Comparison of ENCODE assay signal across 8 cellular contexts in the genomic region with DNA sequence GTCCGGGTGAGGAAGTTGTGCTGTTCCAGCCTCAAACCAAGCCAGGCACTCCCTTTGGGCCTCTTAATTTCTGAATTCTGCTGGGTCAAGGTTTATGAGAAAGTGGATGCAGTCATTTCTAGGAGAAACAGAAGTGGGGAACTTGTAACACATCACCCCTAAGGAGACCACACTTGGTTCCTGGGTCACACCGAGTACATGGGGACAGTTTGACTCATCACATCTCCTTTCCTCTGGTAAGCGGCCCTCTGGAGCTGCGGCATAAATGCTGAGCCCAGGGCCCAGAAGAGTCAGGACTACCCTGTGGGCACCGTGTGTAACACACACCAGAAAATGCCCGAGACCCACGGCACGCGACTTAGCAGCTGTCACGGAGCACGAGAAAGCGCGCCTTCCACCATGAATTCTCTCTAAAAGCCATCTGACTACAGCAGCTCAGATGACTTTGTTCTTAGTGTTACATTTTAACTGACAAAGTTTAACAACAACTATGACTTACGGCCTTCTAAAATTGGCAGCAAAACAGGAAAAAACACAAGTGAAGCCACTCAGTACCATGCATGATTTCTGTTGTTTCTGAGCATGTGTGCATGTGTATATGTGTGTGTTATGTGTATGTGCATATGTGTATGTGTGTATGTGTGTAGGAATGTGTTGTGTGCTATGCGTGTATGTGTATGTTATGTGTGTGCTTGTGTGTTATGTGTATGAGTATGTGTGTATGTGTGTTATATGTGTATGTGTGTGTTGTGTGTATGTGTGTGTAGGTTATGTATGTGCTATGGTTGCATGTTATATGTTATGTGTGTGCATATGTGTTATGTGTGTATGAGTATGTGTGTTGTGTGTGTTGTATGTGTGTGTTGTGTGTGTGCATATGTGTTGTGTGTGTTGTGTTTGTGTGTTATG. TPM values are rescaled to one million over a fixed set of nuclear protein-coding genes. Genes with fewer than 3 reads are reported as not detected.
DNase-seq lines count a peak whose midpoint lies in the region; ATAC-seq lines count a peak whose summit lies in the region.

No MANE protein-coding gene starts in this region.

- no peaks in the 10 kb centered on the region for H3K36me3 Mint-ChIP-seq in activated naive CD8-positive, alpha-beta T cell treated with anti-CD3 and anti-CD28 coated beads for 36 hours

- H3K9me3 Mint-ChIP-seq in activated naive CD8-positive, alpha-beta T cell treated with anti-CD3 and anti-CD28 coated beads for 36 hours = no peaks in the 10 kb centered on the region

- peak overlapping the region in 19 of 21 experiments; percentile 1 to 98 (median 93) for H3K27ac ChIP-seq in skin epidermis

- peak; percentile 25 for ATAC-seq in HG03095 (IDR thresholded peaks at IDR 0.05; ENCODE audit: unreplicated experiment)

- no peaks in the 10 kb centered on the region for H3K27me3 Mint-ChIP-seq in activated naive CD8-positive, alpha-beta T cell treated with anti-CD3 and anti-CD28 coated beads for 36 hours

- H3K4me1 Mint-ChIP-seq in activated naive CD8-positive, alpha-beta T cell treated with anti-CD3 and anti-CD28 coated beads for 36 hours = peaks cover 39% of the 10 kb centered on the region

- DNase-seq in activated CD4-positive, alpha-beta T cell treated with anti-CD3 and anti-CD28 coated beads for 48 hours = peak; percentile 71
- DNase-seq in activated CD4-positive, alpha-beta T cell treated with anti-CD3 and anti-CD28 coated beads for 1 hour = no peak
- peak; percentile 51 for DNase-seq in activated naive CD8-positive, alpha-beta T cell treated with anti-CD3 and anti-CD28 coated beads for 36 hours
- no peak for DNase-seq in activated gamma-delta T cell treated with Interleukin-2 at 50 U/mL for 16 hours
- DNase-seq in NCI-H2029 treated with DMSO at 0.1 percent for 48 hours (lab: John Stamatoyannopoulos, UW) = no peak
- DNase-seq in mucosa of gallbladder (ENCODE audit: low spot score) = no peak

- H3K4me3 Mint-ChIP-seq in activated naive CD8-positive, alpha-beta T cell treated with anti-CD3 and anti-CD28 coated beads for 36 hours = no peak overlapping the region

- H3K27ac Mint-ChIP-seq in activated naive CD8-positive, alpha-beta T cell treated with anti-CD3 and anti-CD28 coated beads for 36 hours = no peak overlapping the region

- H3K4me3 ChIP-seq in skin epidermis = no peak overlapping the region

RNA-seq across cellular contexts. Expression of gene TOMM20, which starts 50.8 kb away (rescaled TPM):
- total RNA-seq in activated naive CD8-positive, alpha-beta T cell treated with anti-CD3 and anti-CD28 coated beads for 36 hours = 100 to 1,000 TPM; 131 to 150 TPM
- 70.3 TPM for total RNA-seq in mucosa of gallbladder

Comparison
In these comparisons a context has a peak if more than half of its experiments do, and no peak if none do; other contexts are left out.
1. DNase-seq: peak in activated CD4-positive, alpha-beta T cell treated with anti-CD3 and anti-CD28 coated beads for 48 hours (single experiment) and activated naive CD8-positive, alpha-beta T cell treated with anti-CD3 and anti-CD28 coated beads for 36 hours (single experiment); none in activated CD4-positive, alpha-beta T cell treated with anti-CD3 and anti-CD28 coated beads for 1 hour (single experiment), activated gamma-delta T cell treated with Interleukin-2 at 50 U/mL for 16 hours (single experiment), NCI-H2029 treated with DMSO at 0.1 percent for 48 hours (single experiment) and mucosa of gallbladder (single experiment).